In the genomic region with DNA sequence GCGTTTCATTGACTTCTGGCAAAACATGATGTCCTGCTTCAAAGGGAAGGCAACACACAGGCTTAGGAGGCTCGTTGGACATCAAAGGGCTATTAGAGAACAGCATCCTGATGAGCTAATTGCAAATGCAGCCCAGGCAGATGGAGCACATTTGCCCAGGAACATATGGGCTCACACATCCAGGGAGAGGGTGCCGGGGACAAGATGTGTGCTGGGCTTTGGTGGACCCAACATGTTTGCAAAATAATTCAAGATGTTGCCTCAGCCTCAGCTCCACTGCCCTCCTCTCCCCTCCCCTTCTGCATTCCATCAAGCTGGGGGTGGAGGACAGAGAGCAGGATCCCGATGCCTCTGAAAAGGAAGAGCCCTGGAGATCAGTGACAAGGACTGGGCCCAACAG, we compare ENCODE assay signal across 21 cellular contexts.
DNase-seq lines count a peak whose midpoint lies in the region; ATAC-seq, FAIRE-seq and TF ChIP-seq lines count a peak whose summit lies in the region.
"Had no signal": no experiment of that assay in that cellular context is flagged by ENCODE, and none has a peak within 500 bp of the region (broad histone marks: within the 10 kb centered on the region; RNA-seq: fewer than 3 reads in every experiment).

No MANE protein-coding gene starts in this region.

- no peaks in the 10 kb centered on the region for H3K79me1 ChIP-seq in H1 (ENCODE audit: low read depth, low read length)
- H3K79me1 ChIP-seq in trophoblast cell (ENCODE audit: low read length), result no peaks in the 10 kb centered on the region

- no peak overlapping the region for H2BK120ac ChIP-seq in H1 (replicated peaks; ENCODE audit: low read depth, low read length)
- H2BK120ac ChIP-seq in trophoblast cell (ENCODE audit: insufficient read depth, low read length, poor library complexity), result no peak overlapping the region

- H2BK12ac ChIP-seq in H1 (ENCODE audit: low read depth, low read length) (0 out of 2 replicates have a peak overlapping the region, but pooled peaks have one; percentile 39), trophoblast cell (ENCODE audit: low read length) (no peak overlapping the region)

- H4K8ac ChIP-seq in H1 (ENCODE audit: extremely low read depth, insufficient read depth, low read length) (no peak overlapping the region), trophoblast cell (ENCODE audit: low read depth, low read length) (no peak overlapping the region)

- H3K4ac ChIP-seq in H1 (replicated peaks; ENCODE audit: insufficient read length, low read depth, low read length), result no peak overlapping the region
- H3K4ac ChIP-seq in trophoblast cell (ENCODE audit: low read depth, low read length), result no peak overlapping the region

- CTCF ChIA-PET in H1 (lab: Charles Lee; ENCODE audit: partially characterized antibody), result interaction anchor here (0.8 to 4.5 kb wide), 21 partner anchors 8 to 343 kb away, joined by 3 to 28 read pairs (median 3); no protein-coding TSS in a partner anchor
- CTCF ChIA-PET in activated CD4-positive, alpha-beta T cell treated with anti-CD3 and anti-CD28 coated beads, Interleukin-2, amount 10 ng/mL, durations not matched to agents 7 days and 5 days (lab: Charles Lee), result interaction anchor here (0.7 to 3.2 kb wide), 3 partner anchors 12 to 343 kb away, joined by 3 to 9 read pairs (median 3); no protein-coding TSS in a partner anchor

- H4K5ac ChIP-seq in H1 (ENCODE audit: insufficient read length, low read depth, low read length), result no peak overlapping the region

- H2AK5ac ChIP-seq in H1 (ENCODE audit: low read depth, low read length) (no peak overlapping the region), trophoblast cell (ENCODE audit: low read length) (no peak overlapping the region)

- no peak overlapping the region for H2BK5ac ChIP-seq in H1 (ENCODE audit: low read depth, low read length)
- no peak overlapping the region for H2BK5ac ChIP-seq in trophoblast cell (ENCODE audit: low read depth, low read length, poor library complexity)

- H3K23ac ChIP-seq in H1 (ENCODE audit: insufficient read length), result no peak overlapping the region
- no peak overlapping the region for H3K23ac ChIP-seq in trophoblast cell (ENCODE audit: low read length)

- no peak overlapping the region for H3K27ac Mint-ChIP-seq in activated CD4-positive, alpha-beta T cell treated with anti-CD3 and anti-CD28 coated beads, Interleukin-2, amount 10 ng/mL, durations not matched to agents 7 days and 5 days
- H3K27ac Mint-ChIP-seq: activated CD4-positive, alpha-beta memory T cell treated with anti-CD3 and anti-CD28 coated beads, Interleukin-2, amount 10 ng/mL, durations not matched to agents 7 days and 5 days; activated naive CD4-positive, alpha-beta T cell treated with anti-CD3 and anti-CD28 coated beads for 36 hours; activated T-cell treated with anti-CD3 and anti-CD28 coated beads, Interleukin-2, amount 50 U/mL, for 24 hours had no signal

- ATAC-seq in lower lobe of right lung, result peak; percentile 21 to 39
- ATAC-seq: gastroesophageal sphincter, left cardiac atrium, mucosa of descending colon had no signal

- H4K12ac ChIP-seq in trophoblast cell (ENCODE audit: low read depth, low read length), result no peak overlapping the region

- H3K9me3 Mint-ChIP-seq in activated CD4-positive, alpha-beta T cell treated with anti-CD3 and anti-CD28 coated beads, Interleukin-2, amount 10 ng/mL, durations not matched to agents 7 days and 5 days, result no peaks in the 10 kb centered on the region
- H3K9me3 Mint-ChIP-seq: activated CD4-positive, alpha-beta memory T cell treated with anti-CD3 and anti-CD28 coated beads, Interleukin-2, amount 10 ng/mL, durations not matched to agents 7 days and 5 days; activated naive CD4-positive, alpha-beta T cell treated with anti-CD3 and anti-CD28 coated beads for 36 hours; activated T-cell treated with anti-CD3 and anti-CD28 coated beads, Interleukin-2, amount 50 U/mL, for 24 hours had no signal

- no peaks in the 10 kb centered on the region for H3K23me2 ChIP-seq in H1 (ENCODE audit: low read depth, low read length)

- H3K4me3 ChIP-seq in H1 (ENCODE audit: extremely low read depth in 1 of 4, insufficient read depth in 2 of 4, low read depth in 3 of 4, low read length in 4 of 4) (no peak overlapping the region), lower lobe of right lung (no peak overlapping the region), trophoblast cell (ENCODE audit: low read depth, low read length) (no peak overlapping the region)
- H3K4me3 ChIP-seq: gastroesophageal sphincter, mucosa of descending colon, Peyer's patch, thoracic aorta had no signal

- H3K36me3 Mint-ChIP-seq in activated CD4-positive, alpha-beta T cell treated with anti-CD3 and anti-CD28 coated beads, Interleukin-2, amount 10 ng/mL, durations not matched to agents 7 days and 5 days (ENCODE audit: low read depth), result no peaks in the 10 kb centered on the region

- H3K4me1 ChIP-seq in H1 (replicated peaks in 1 of 4; ENCODE audit: control insufficient read depth in 3 of 4, insufficient read depth in 4 of 4, low read length in 3 of 4) (peaks cover 0 to 4% (median 2%) of the 10 kb centered on the region in 4 experiments; a peak in 5 of 7 replicates), lower lobe of right lung (peaks cover 3% of the 10 kb centered on the region), trophoblast cell (ENCODE audit: control insufficient read depth in 1 of 2, insufficient read depth in 2 of 2, low read length in 2 of 2) (peaks cover 0 to 6% of the 10 kb centered on the region in 2 experiments)
- H3K4me1 ChIP-seq: Peyer's patch had no signal

- no peaks in the 10 kb centered on the region for H3K79me2 ChIP-seq in H1 (ENCODE audit: control insufficient read depth in 1 of 2, insufficient read depth in 2 of 2, low read length in 2 of 2)
- no peaks in the 10 kb centered on the region for H3K79me2 ChIP-seq in trophoblast cell (ENCODE audit: control insufficient read depth, insufficient read depth, low read length, poor library complexity)

- H3K27ac ChIP-seq in H1 (ENCODE audit: low read depth, low read length), result no peak overlapping the region
- H3K27ac ChIP-seq in lower lobe of right lung, result no peak overlapping the region
- H3K27ac ChIP-seq in trophoblast cell (ENCODE audit: low read depth, low read length), result no peak overlapping the region
- H3K27ac ChIP-seq: gastroesophageal sphincter, Peyer's patch, thoracic aorta had no signal

- H2BK15ac ChIP-seq in H1 (ENCODE audit: low read length), result no peak overlapping the region

- no peaks in the 10 kb centered on the region for H3K27me3 Mint-ChIP-seq in activated CD4-positive, alpha-beta T cell treated with anti-CD3 and anti-CD28 coated beads, Interleukin-2, amount 10 ng/mL, durations not matched to agents 7 days and 5 days
- H3K27me3 Mint-ChIP-seq: activated CD4-positive, alpha-beta memory T cell treated with anti-CD3 and anti-CD28 coated beads, Interleukin-2, amount 10 ng/mL, durations not matched to agents 7 days and 5 days; activated T-cell treated with anti-CD3 and anti-CD28 coated beads, Interleukin-2, amount 50 U/mL, for 24 hours had no signal

- H3K18ac ChIP-seq in H1 (ENCODE audit: extremely low read depth, low read length) (no peak overlapping the region; the same call in 1 of the 2 replicates), trophoblast cell (ENCODE audit: low read length) (no peak overlapping the region)

- intact Hi-C loops in lower lobe of right lung (cut with DNase I), result no loop called here

- no peak overlapping the region for H2AFZ ChIP-seq in H1 (ENCODE audit: low read length)
- no peak overlapping the region for H2AFZ ChIP-seq in trophoblast cell (ENCODE audit: insufficient read depth, low read length, poor library complexity)

- H3K27me3 ChIP-seq in H1 (replicated peaks in 1 of 4; ENCODE audit: control insufficient read depth in 3 of 4, extremely low read depth in 1 of 4, insufficient read depth in 3 of 4, low read length in 3 of 4) (0 out of 7 replicates have a peak, but pooled peaks cover 0 to 2% (median 0%) of the 10 kb centered on the region in 4 experiments), lower lobe of right lung (ENCODE audit: low read depth) (no peaks in the 10 kb centered on the region), trophoblast cell (ENCODE audit: insufficient read depth, low read length) (no peaks in the 10 kb centered on the region)
- H3K27me3 ChIP-seq: gastroesophageal sphincter, Peyer's patch had no signal

- no peak overlapping the region for H3K9ac ChIP-seq in H1 (replicated peaks in 1 of 4; ENCODE audit: extremely low read depth in 1 of 4, low read depth in 3 of 4, low read length in 3 of 4)
- no peak overlapping the region for H3K9ac ChIP-seq in trophoblast cell (ENCODE audit: low read length)

- TF ChIP-seq POLR2A in H1 (IDR thresholded peaks at IDR 0.05; ENCODE audit: control extremely low read depth in 1 of 2, low read depth in 2 of 2, low read length in 2 of 2), result no peak

- no peaks in the 10 kb centered on the region for H3K36me3 ChIP-seq in H1 (ENCODE audit: control insufficient read depth in 2 of 4, insufficient read depth in 4 of 4, low read length in 3 of 4)
- no peaks in the 10 kb centered on the region for H3K36me3 ChIP-seq in lower lobe of right lung
- no peaks in the 10 kb centered on the region for H3K36me3 ChIP-seq in trophoblast cell (ENCODE audit: control insufficient read depth in 1 of 2, insufficient read depth in 2 of 2, low read length in 2 of 2)
- H3K36me3 ChIP-seq: gastroesophageal sphincter, Peyer's patch, thoracic aorta had no signal

- H3K4me3 Mint-ChIP-seq in activated CD4-positive, alpha-beta T cell treated with anti-CD3 and anti-CD28 coated beads, Interleukin-2, amount 10 ng/mL, durations not matched to agents 7 days and 5 days, result no peak overlapping the region
- H3K4me3 Mint-ChIP-seq: activated CD4-positive, alpha-beta memory T cell treated with anti-CD3 and anti-CD28 coated beads, Interleukin-2, amount 10 ng/mL, durations not matched to agents 7 days and 5 days; activated naive CD4-positive, alpha-beta T cell treated with anti-CD3 and anti-CD28 coated beads for 36 hours; activated T-cell treated with anti-CD3 and anti-CD28 coated beads, Interleukin-2, amount 50 U/mL, for 24 hours had no signal

- no peak for TF ChIP-seq EP300 in H1 (IDR thresholded peaks at IDR 0.05; ENCODE audit: borderline replicate concordance in 1 of 2, low read depth in 2 of 2, low read length in 2 of 2)

- 90% methylated on average over 4 of the region's 4 CpGs; no CpG with 5 or more reads in 1 of the 2 experiments for WGBS in H1 (ENCODE audit: extremely low coverage in 1 of 2, insufficient coverage in 1 of 2, insufficient read length in 1 of 2, insufficient replicate concordance in 2 of 2, low coverage in 1 of 2, low lambda C conversion rate in 2 of 2, missing lambda C conversion rate in 1 of 2), 2 experiments
- WGBS in trophoblast cell (ENCODE audit: extremely low coverage, insufficient coverage, insufficient read length), result no CpG with 5 or more reads among the region's 4 CpGs

- no peaks in the 10 kb centered on the region for H3K9me3 ChIP-seq in H1 (ENCODE audit: insufficient read depth in 2 of 2, low read depth in 1 of 2, low read length in 1 of 2)
- no peaks in the 10 kb centered on the region for H3K9me3 ChIP-seq in lower lobe of right lung
- H3K9me3 ChIP-seq in trophoblast cell (ENCODE audit: insufficient read depth, low read depth, low read length), result peaks cover 2% of the 10 kb centered on the region
- H3K9me3 ChIP-seq: gastroesophageal sphincter, mucosa of descending colon, Peyer's patch, thoracic aorta had no signal

- H4K91ac ChIP-seq in H1 (replicated peaks; ENCODE audit: insufficient read length, low read length) (no peak overlapping the region), trophoblast cell (ENCODE audit: low read depth, low read length) (no peak overlapping the region)

- H3K4me1 Mint-ChIP-seq in activated CD4-positive, alpha-beta T cell treated with anti-CD3 and anti-CD28 coated beads, Interleukin-2, amount 10 ng/mL, durations not matched to agents 7 days and 5 days, result no peaks in the 10 kb centered on the region
- H3K4me1 Mint-ChIP-seq: activated CD4-positive, alpha-beta memory T cell treated with anti-CD3 and anti-CD28 coated beads, Interleukin-2, amount 10 ng/mL, durations not matched to agents 7 days and 5 days had no signal

- POLR2A ChIA-PET in H1 (lab: Charles Lee; ENCODE audit: partially characterized antibody), result no interaction called here
- POLR2A ChIA-PET in activated CD4-positive, alpha-beta T cell treated with anti-CD3 and anti-CD28 coated beads, Interleukin-2, amount 10 ng/mL, durations not matched to agents 7 days and 5 days (lab: Charles Lee), result interaction anchor here (0.5 kb wide), 1 partner anchor 262 kb away, joined by 5 read pairs; no protein-coding TSS in a partner anchor

- TF ChIP-seq CTCF in H1 (IDR thresholded peaks at IDR 0.05; ENCODE audit: control extremely low read depth in 1 of 3, insufficient read depth in 1 of 3, low read depth in 1 of 3, low read length in 3 of 3) (no peak), lower lobe of right lung (IDR thresholded peaks at IDR 0.05) (no peak)

- no peak for TF ChIP-seq RAD21 in H1 (IDR thresholded peaks at IDR 0.05 in 1 of 2, conservative IDR thresholded peaks at IDR 0.05 in 1 of 2; ENCODE audit: low read depth in 2 of 2, low read length in 2 of 2)

- no peak overlapping the region for H3K4me2 ChIP-seq in H1 (ENCODE audit: insufficient read depth in 1 of 2, low read depth in 2 of 2, low read length in 2 of 2)
- H3K4me2 ChIP-seq in trophoblast cell (ENCODE audit: low read length), result no peak overlapping the region

- H2BK20ac ChIP-seq in H1 (ENCODE audit: low read length), result no peak overlapping the region

- DNase-seq in GM04504 (ENCODE audit: low read depth) (peak; percentile 31), H1 (ENCODE audit: low read depth in 1 of 2, low spot score in 2 of 2) (no peak), lower lobe of right lung (no peak), trophoblast cell (no peak), HuH-7.5 (ENCODE audit: low spot score) (no peak)
- no peak for DNase-seq in activated CD8-positive, alpha-beta memory T cell treated with anti-CD3 and anti-CD28 coated beads for 24 hours
- DNase-seq in activated CD4-positive, alpha-beta T cell treated with anti-CD3 and anti-CD28 coated beads, Interleukin-2, amount 10 ng/mL, durations not matched to agents 7 days and 5 days, result no peak
- DNase-seq: activated CD4-positive, alpha-beta memory T cell treated with anti-CD3 and anti-CD28 coated beads, Interleukin-2, amount 10 ng/mL, durations not matched to agents 7 days and 5 days; activated naive CD4-positive, alpha-beta T cell treated with anti-CD3 and anti-CD28 coated beads for 36 hours; activated T-cell treated with anti-CD3 and anti-CD28 coated beads, Interleukin-2, amount 50 U/mL, for 24 hours; aorta; KG1; left cardiac atrium; mucosa of descending colon; NCI-H1930; NCI-H226; NK-92 treated with Interleukin-12 subunit alpha and Interleukin-12 subunit beta, amount 100 ng/mL, for 24 hours; T-helper 2 cell had no signal

- FAIRE-seq in H1 (lab: Jason Lieb, UNC), result no peak

- no peaks in the 10 kb centered on the region for H4K20me1 ChIP-seq in H1 (replicated peaks in 1 of 2; ENCODE audit: control insufficient read depth in 1 of 2, insufficient read depth in 2 of 2, low read length in 2 of 2)

- no peak overlapping the region for H3K56ac ChIP-seq in H1 (replicated peaks; ENCODE audit: insufficient read length, low read depth, low read length)

- no peak overlapping the region for H3K14ac ChIP-seq in H1 (ENCODE audit: insufficient read length)
- no peak overlapping the region for H3K14ac ChIP-seq in trophoblast cell (ENCODE audit: low read length)
